ENCODE assay signal across 6 cellular contexts in the genomic region with DNA sequence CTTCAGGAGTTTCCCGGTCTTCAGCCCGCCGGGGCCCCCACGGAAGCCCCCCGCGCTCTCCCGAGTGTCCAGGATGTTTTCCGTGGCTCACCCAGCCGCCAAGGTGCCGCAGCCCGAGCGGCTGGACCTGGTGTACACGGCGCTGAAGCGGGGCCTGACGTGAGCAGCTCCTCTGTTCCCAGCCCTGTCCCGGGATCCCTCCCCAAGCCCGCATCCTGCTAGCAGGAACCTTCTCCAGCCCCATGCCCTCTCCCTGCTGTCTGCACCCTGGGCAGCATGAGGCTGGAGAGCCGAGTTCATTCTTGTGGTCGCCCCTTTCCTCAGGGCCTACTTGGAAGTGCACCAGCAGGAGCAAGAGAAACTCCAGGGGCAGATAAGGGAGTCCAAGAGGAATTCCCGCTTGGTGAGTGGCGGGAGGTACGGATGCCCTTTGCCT. TPM values are rescaled to one million over a fixed set of nuclear protein-coding genes. Genes with fewer than 3 reads are reported as not detected.
DNase-seq lines count a peak whose midpoint lies in the region; ATAC-seq and TF ChIP-seq lines count a peak whose summit lies in the region.

No MANE protein-coding gene starts in this region.

- peak overlapping the region; percentile 67 for H3K27ac Mint-ChIP-seq in HFFc6

- WGBS in ovary, 3 donors = 33 to 39% (median 35%) methylated on average over 8 to 23 of the region's 23 CpGs

- ATAC-seq in GM21825 (IDR thresholded peaks at IDR 0.05; ENCODE audit: unreplicated experiment) (no peak), GM19452 (IDR thresholded peaks at IDR 0.05; ENCODE audit: unreplicated experiment) (no peak)

- peak overlapping the region; percentile 79 for H3K4me3 Mint-ChIP-seq in HFFc6

- no peak for TF ChIP-seq EP300 in ovary (IDR thresholded peaks at IDR 0.05)

- H3K4me1 Mint-ChIP-seq in HFFc6 (ENCODE audit: low read depth) = peaks cover 55% of the 10 kb centered on the region

- no peaks in the 10 kb centered on the region for H3K9me3 ChIP-seq in ovary

- H3K27ac ChIP-seq in cingulate gyrus (ENCODE audit: low read depth, low read length) (peak overlapping the region; percentile 65), ovary (peak overlapping the region; percentile 61 to 71)

- DNase-seq in HFFc6 (no peak), ovary (peak in 2 of 5 donors; percentile 35 to 53), anterior cingulate cortex (lab: John Stamatoyannopoulos, UW) (no peak)

- H3K4me3 ChIP-seq in ovary = peak overlapping the region; percentile 51

- peaks cover 20% of the 10 kb centered on the region for H3K36me3 Mint-ChIP-seq in HFFc6 (ENCODE audit: low read depth)

- no peaks in the 10 kb centered on the region for H3K9me3 Mint-ChIP-seq in HFFc6

- intact Hi-C loops in ovary (cut with DNase I) = no loop called here

- no peaks in the 10 kb centered on the region for H3K36me3 ChIP-seq in ovary

- TF ChIP-seq CTCF in HFFc6 (IDR thresholded peaks at IDR 0.05) (no peak), ovary (IDR thresholded peaks at IDR 0.05) (no peak)

- H3K27me3 ChIP-seq in ovary = no peaks in the 10 kb centered on the region

- H3K4me1 ChIP-seq in ovary (ENCODE audit: insufficient read depth) = peaks cover 5% of the 10 kb centered on the region

- peaks cover 9% of the 10 kb centered on the region for H3K27me3 Mint-ChIP-seq in HFFc6 (ENCODE audit: insufficient read depth)

- TF ChIP-seq POLR2A in ovary (IDR thresholded peaks at IDR 0.05) = no peak

RNA-seq across cellular contexts. Expression of gene RIPOR1, which starts 10.1 kb away (rescaled TPM):
- total RNA-seq in HFFc6 (2021; fragmentation: NEBNext Ultra II Directional; extraction: Animal tissue kit (Norgen Biotek cat#: 25700)) = 100 to 1,000 TPM in 1 of 6 experiments, 10 to 100 TPM in 5; 72.2 to 101 (median 82.9) TPM
- total RNA-seq in ovary = 10 to 100 TPM; 22.3 to 96.3 (median 85.6) TPM
- 10 to 100 TPM; 31.9 to 38.7 TPM for polyA plus RNA-seq in ovary

RNA-seq across cellular contexts. Expression of gene CTCF, which starts 23.6 kb away (rescaled TPM):
- 10 to 100 TPM; 22.6 to 31.1 (median 29.4) TPM for total RNA-seq in HFFc6 (2021; fragmentation: NEBNext Ultra II Directional; extraction: Animal tissue kit (Norgen Biotek cat#: 25700))
- 10 to 100 TPM; 21.0 to 47.6 (median 42.2) TPM for total RNA-seq in ovary
- 10 to 100 TPM; 26.8 to 48.4 TPM for polyA plus RNA-seq in ovary

RNA-seq across cellular contexts. Expression of gene AGRP, which starts 55.3 kb away (rescaled TPM):
- not detected for total RNA-seq in HFFc6 (2021; fragmentation: NEBNext Ultra II Directional; extraction: Animal tissue kit (Norgen Biotek cat#: 25700))
- under 1 TPM in 2 of 7 donors, not detected in 5; 0.48 to 0.55 TPM for total RNA-seq in ovary
- under 1 TPM in 1 of 2 donors, not detected in 1; 0.11 TPM for polyA plus RNA-seq in ovary

RNA-seq across cellular contexts. Expression of gene ATP6V0D1, which starts 57.7 kb away (rescaled TPM):
- total RNA-seq in HFFc6 (2021; fragmentation: NEBNext Ultra II Directional; extraction: Animal tissue kit (Norgen Biotek cat#: 25700)) = 100 to 1,000 TPM; 102 to 130 (median 118) TPM
- total RNA-seq in ovary = 100 to 1,000 TPM in 1 of 7 donors, 10 to 100 TPM in 6; 35.8 to 113 (median 63.0) TPM
- polyA plus RNA-seq in ovary = 10 to 100 TPM; 32.5 to 66.0 TPM
